In genomic region chr15:56869573-56869972, GRCh38 we compare ENCODE assay signal across 9 cellular contexts. TPM values are rescaled to one million over a fixed set of nuclear protein-coding genes. Genes with fewer than 3 reads are reported as not detected.
DNase-seq lines count a peak whose midpoint lies in the region; ATAC-seq, FAIRE-seq and TF ChIP-seq lines count a peak whose summit lies in the region.
"Had no signal": no experiment of that assay in that cellular context is flagged by ENCODE, and none has a peak within 500 bp of the region (broad histone marks: within the 10 kb centered on the region; RNA-seq: fewer than 3 reads in every experiment).

No MANE protein-coding gene starts in this region.

- peak; percentile 65 for DNase-seq in activated effector memory CD4-positive, alpha-beta T cell treated with anti-CD3 and anti-CD28 coated beads, Interleukin-2, amount 50 U/mL, for 16 hours
- no peak for DNase-seq in activated effector memory CD4-positive, alpha-beta T cell treated with Interleukin-2 at 50 U/mL for 16 hours
- DNase-seq in Peyer's patch (peak in 2 of 3 donors; percentile 52 to 63), H1 (ENCODE audit: low read depth in 1 of 2, low spot score in 2 of 2) (peak in 1 of 2 experiments; percentile 61), activated gamma-delta T cell treated with Interleukin-2 at 50 U/mL for 16 hours (no peak), DMS79 treated with DMSO at 0.1 percent for 48 hours (lab: John Stamatoyannopoulos, UW) (no peak)
- DNase-seq in natural killer cell treated with Interleukin-12 subunit alpha and Interleukin-12 subunit beta and Interleukin-15 and Interleukin-18, amount 100 ng/mL, for 72 hours (ENCODE audit: low spot score) = no peak

- H4K20me1 ChIP-seq in H1 (replicated peaks in 1 of 2; ENCODE audit: control insufficient read depth in 1 of 2, insufficient read depth in 2 of 2, low read length in 2 of 2) = no peaks in the 10 kb centered on the region

- H3K9me3 ChIP-seq in Peyer's patch (no peaks in the 10 kb centered on the region), H1 (ENCODE audit: insufficient read depth in 2 of 2, low read depth in 1 of 2, low read length in 1 of 2) (no peaks in the 10 kb centered on the region), neutrophil (no peaks in the 10 kb centered on the region)

- H2BK20ac ChIP-seq in H1 (ENCODE audit: low read length) = no peak overlapping the region

- no peak overlapping the region for H4K91ac ChIP-seq in H1 (replicated peaks; ENCODE audit: insufficient read length, low read length)

- TF ChIP-seq RAD21 in H1 (IDR thresholded peaks at IDR 0.05 in 1 of 2, conservative IDR thresholded peaks at IDR 0.05 in 1 of 2; ENCODE audit: low read depth in 2 of 2, low read length in 2 of 2) = peak; percentile 86 to 91

- no peaks in the 10 kb centered on the region for H3K4me1 Mint-ChIP-seq in natural killer cell treated with Interleukin-12 subunit alpha and Interleukin-12 subunit beta and Interleukin-15 and Interleukin-18, amount 100 ng/mL, for 72 hours (ENCODE audit: low read depth in 2 of 2)

- TF ChIP-seq CTCF in Peyer's patch (IDR thresholded peaks at IDR 0.05) (peak in 4 of 6 experiments; percentile 29 to 63 (median 56)), H1 (IDR thresholded peaks at IDR 0.05; ENCODE audit: control extremely low read depth in 1 of 3, insufficient read depth in 1 of 3, low read depth in 1 of 3, low read length in 3 of 3) (peak; percentile 40 to 66 (median 66)), neutrophil (IDR thresholded peaks at IDR 0.05) (peak; percentile 34)

- H3K4me1 ChIP-seq in Peyer's patch = no peaks in the 10 kb centered on the region
- peaks cover 0 to 6% (median 0%) of the 10 kb centered on the region in 4 experiments; a peak in 3 of 7 replicates for H3K4me1 ChIP-seq in H1 (replicated peaks in 1 of 4; ENCODE audit: control insufficient read depth in 3 of 4, insufficient read depth in 4 of 4, low read length in 3 of 4)
- no peaks in the 10 kb centered on the region for H3K4me1 ChIP-seq in neutrophil (ENCODE audit: control insufficient read depth in 1 of 2, insufficient read depth in 1 of 2, low read depth in 1 of 2, low read length in 1 of 2)

- H2BK12ac ChIP-seq in H1 (ENCODE audit: low read depth, low read length) = no peak overlapping the region

- H2BK15ac ChIP-seq in H1 (ENCODE audit: low read length) = no peak overlapping the region

- no peak overlapping the region for H3K4me3 ChIP-seq in Peyer's patch
- no peak overlapping the region for H3K4me3 ChIP-seq in H1 (ENCODE audit: extremely low read depth in 1 of 4, insufficient read depth in 2 of 4, low read depth in 3 of 4, low read length in 4 of 4)
- H3K4me3 ChIP-seq in neutrophil (ENCODE audit: low read depth in 1 of 2, low read length in 1 of 2) = no peak overlapping the region

- no peak overlapping the region for H3K4ac ChIP-seq in H1 (replicated peaks; ENCODE audit: insufficient read length, low read depth, low read length)

- H2AK5ac ChIP-seq in H1 (ENCODE audit: low read depth, low read length) = no peak overlapping the region

- H3K4me3 Mint-ChIP-seq in natural killer cell treated with Interleukin-12 subunit alpha and Interleukin-12 subunit beta and Interleukin-15 and Interleukin-18, amount 100 ng/mL, for 72 hours = no peak overlapping the region

- no peaks in the 10 kb centered on the region for H3K36me3 ChIP-seq in Peyer's patch
- no peaks in the 10 kb centered on the region for H3K36me3 ChIP-seq in H1 (ENCODE audit: control insufficient read depth in 2 of 4, insufficient read depth in 4 of 4, low read length in 3 of 4)
- no peaks in the 10 kb centered on the region for H3K36me3 ChIP-seq in neutrophil

- H3K9me3 Mint-ChIP-seq in natural killer cell treated with Interleukin-12 subunit alpha and Interleukin-12 subunit beta and Interleukin-15 and Interleukin-18, amount 100 ng/mL, for 72 hours = no peaks in the 10 kb centered on the region
- H3K9me3 Mint-ChIP-seq: activated naive CD4-positive, alpha-beta T cell treated with anti-CD3 and anti-CD28 coated beads, Interleukin-2, amount 50 U/mL, for 72 hours had no signal

- WGBS in H1 (ENCODE audit: extremely low coverage in 1 of 2, insufficient coverage in 1 of 2, insufficient read length in 1 of 2, insufficient replicate concordance in 2 of 2, low coverage in 1 of 2, low lambda C conversion rate in 2 of 2, missing lambda C conversion rate in 1 of 2), 2 experiments = 62% methylated on average over 3 of the region's 3 CpGs; no CpG with 5 or more reads in 1 of the 2 experiments

- TF ChIP-seq EP300 in H1 (IDR thresholded peaks at IDR 0.05; ENCODE audit: borderline replicate concordance in 1 of 2, low read depth in 2 of 2, low read length in 2 of 2) = no peak

- H3K23me2 ChIP-seq in H1 (ENCODE audit: low read depth, low read length) = no peaks in the 10 kb centered on the region

- CTCF ChIA-PET in H1 (lab: Charles Lee; ENCODE audit: partially characterized antibody) = interaction anchor here (0.6 to 7.1 kb wide), 26 partner anchors 9 to 629 kb away, joined by 3 to 113 read pairs (median 4); partner anchors contain the start of gene TCF12

- no peak overlapping the region for H2AFZ ChIP-seq in H1 (ENCODE audit: low read length)

- no peak overlapping the region for H2BK5ac ChIP-seq in H1 (ENCODE audit: low read depth, low read length)

- no peak for FAIRE-seq in H1 (lab: Jason Lieb, UNC)

- H3K27me3 ChIP-seq in Peyer's patch (no peaks in the 10 kb centered on the region), H1 (replicated peaks in 1 of 4; ENCODE audit: control insufficient read depth in 3 of 4, extremely low read depth in 1 of 4, insufficient read depth in 3 of 4, low read length in 3 of 4) (no peaks in the 10 kb centered on the region), neutrophil (no peaks in the 10 kb centered on the region)

- no peaks in the 10 kb centered on the region for H3K27me3 Mint-ChIP-seq in natural killer cell treated with Interleukin-12 subunit alpha and Interleukin-12 subunit beta and Interleukin-15 and Interleukin-18, amount 100 ng/mL, for 72 hours

- no peaks in the 10 kb centered on the region for H3K36me3 Mint-ChIP-seq in natural killer cell treated with Interleukin-12 subunit alpha and Interleukin-12 subunit beta and Interleukin-15 and Interleukin-18, amount 100 ng/mL, for 72 hours
- H3K36me3 Mint-ChIP-seq: activated naive CD4-positive, alpha-beta T cell treated with anti-CD3 and anti-CD28 coated beads, Interleukin-2, amount 50 U/mL, for 72 hours had no signal

- no peak overlapping the region for H4K8ac ChIP-seq in H1 (ENCODE audit: extremely low read depth, insufficient read depth, low read length)

- no peak overlapping the region for H2BK120ac ChIP-seq in H1 (replicated peaks; ENCODE audit: low read depth, low read length)

- no peak overlapping the region for H3K18ac ChIP-seq in H1 (ENCODE audit: extremely low read depth, low read length)

- H3K27ac Mint-ChIP-seq in natural killer cell treated with Interleukin-12 subunit alpha and Interleukin-12 subunit beta and Interleukin-15 and Interleukin-18, amount 100 ng/mL, for 72 hours = no peak overlapping the region
- H3K27ac Mint-ChIP-seq: activated naive CD4-positive, alpha-beta T cell treated with anti-CD3 and anti-CD28 coated beads, Interleukin-2, amount 50 U/mL, for 72 hours had no signal

- H3K4me2 ChIP-seq in H1 (ENCODE audit: insufficient read depth in 1 of 2, low read depth in 2 of 2, low read length in 2 of 2) = no peak overlapping the region

- no peaks in the 10 kb centered on the region for H3K79me1 ChIP-seq in H1 (ENCODE audit: low read depth, low read length)

- TF ChIP-seq POLR2A in Peyer's patch (IDR thresholded peaks at IDR 0.05) (no peak), H1 (IDR thresholded peaks at IDR 0.05; ENCODE audit: control extremely low read depth in 1 of 2, low read depth in 2 of 2, low read length in 2 of 2) (no peak)

- H4K5ac ChIP-seq in H1 (ENCODE audit: insufficient read length, low read depth, low read length) = no peak overlapping the region

- POLR2A ChIA-PET in H1 (lab: Charles Lee; ENCODE audit: partially characterized antibody) = interaction anchor here (0.6 kb wide), 2 partner anchors 50 to 282 kb away, joined by 3 read pairs; no protein-coding TSS in a partner anchor

- ATAC-seq in natural killer cell treated with Interleukin-12 subunit alpha and Interleukin-12 subunit beta and Interleukin-15 and Interleukin-18, amount 100 ng/mL, for 72 hours = no peak
- ATAC-seq: activated naive CD4-positive, alpha-beta T cell treated with anti-CD3 and anti-CD28 coated beads, Interleukin-2, amount 50 U/mL, for 72 hours had no signal

- H3K9ac ChIP-seq in H1 (replicated peaks in 1 of 4; ENCODE audit: extremely low read depth in 1 of 4, low read depth in 3 of 4, low read length in 3 of 4) = no peak overlapping the region

- no peak overlapping the region for H3K14ac ChIP-seq in H1 (ENCODE audit: insufficient read length)

- H3K27ac ChIP-seq in Peyer's patch = no peak overlapping the region
- no peak overlapping the region for H3K27ac ChIP-seq in H1 (ENCODE audit: low read depth, low read length)
- no peak overlapping the region for H3K27ac ChIP-seq in neutrophil

- no peaks in the 10 kb centered on the region for H3K79me2 ChIP-seq in H1 (ENCODE audit: control insufficient read depth in 1 of 2, insufficient read depth in 2 of 2, low read length in 2 of 2)

- no peak overlapping the region for H3K23ac ChIP-seq in H1 (ENCODE audit: insufficient read length)

- no peak overlapping the region for H3K56ac ChIP-seq in H1 (replicated peaks; ENCODE audit: insufficient read length, low read depth, low read length)

TF ChIP-seq in H1, 55 proteins besides CTCF, POLR2A, EP300 and RAD21:
- TF ChIP-seq RFX5 (IDR thresholded peaks at IDR 0.05; ENCODE audit: borderline replicate concordance, low read depth, low read length) (no peak), NRF1 (IDR thresholded peaks at IDR 0.05; ENCODE audit: low read depth, low read length) (no peak), CHD1 (IDR thresholded peaks at IDR 0.05; ENCODE audit: low read depth, low read length) (no peak), SRF (IDR thresholded peaks at IDR 0.05; ENCODE audit: low read depth, low read length) (no peak), SIN3A (conservative IDR thresholded peaks at IDR 0.05 in 1 of 2, IDR thresholded peaks at IDR 0.05 in 1 of 2; ENCODE audit: low read depth in 1 of 2, low read length in 2 of 2) (no peak), EZH2 (IDR thresholded peaks at IDR 0.05; ENCODE audit: low read depth, low read length, severe bottlenecking) (no peak)

RNA-seq across cellular contexts. Expression of gene TCF12, which starts 48.9 kb away (rescaled TPM):
- 100 to 1,000 TPM in 3 of 4 donors, 10 to 100 TPM in 1; 98.4 to 815 (median 215) TPM for total RNA-seq in Peyer's patch
- 90.9 and 101 TPM in 2 replicates for total RNA-seq in H1 (2021; fragmentation: NEBNext Ultra II Directional; extraction: Animal tissue kit (Norgen Biotek cat#: 25700))
- polyA plus RNA-seq in H1 (2011; rRNA removed) = 85.8 and 95.9 TPM in 2 replicates
- 49.9 TPM for polyA plus RNA-seq in H1 (2011; cell fraction: cytosol; rRNA removed)
- polyA plus RNA-seq in H1 (2011; cell fraction: nucleus; rRNA removed) = 85.0 TPM
- 43.7 to 62.1 TPM (median 48.9 TPM) in 4 replicates for polyA plus RNA-seq in H1 (2012, experiment 1 of 2)
- 2.3 TPM for polyA plus RNA-seq in H1 (2012, experiment 2 of 2)
- 38.2 TPM for polyA plus RNA-seq in H1 (2013, experiment 1 of 2)
- polyA plus RNA-seq in H1 (2013, experiment 2 of 2) = 37.4 TPM
- polyA minus RNA-seq in H1 (2011; rRNA and poly(A)+ RNA removed) = 187 and 255 TPM in 2 replicates
- polyA minus RNA-seq in H1 (2011; cell fraction: cytosol; rRNA and poly(A)+ RNA removed) = 67.1 TPM
- polyA minus RNA-seq in H1 (2011; cell fraction: nucleus; rRNA and poly(A)+ RNA removed) = 203 TPM
- 100 to 1,000 TPM in 1 of 2 donors, 10 to 100 TPM in 1; 69.4 to 140 TPM for total RNA-seq in natural killer cell treated with Interleukin-12 subunit alpha and Interleukin-12 subunit beta and Interleukin-15 and Interleukin-18, amount 100 ng/mL, for 72 hours

Comparison
In these comparisons a context has a peak if more than half of its experiments do, and no peak if none do; other contexts are left out.
1. DNase-seq: peak in activated effector memory CD4-positive, alpha-beta T cell treated with anti-CD3 and anti-CD28 coated beads, Interleukin-2, amount 50 U/mL, for 16 hours (single experiment) and Peyer's patch (2 of 3); none in activated effector memory CD4-positive, alpha-beta T cell treated with Interleukin-2 at 50 U/mL for 16 hours (single experiment), activated gamma-delta T cell treated with Interleukin-2 at 50 U/mL for 16 hours (single experiment), DMS79 treated with DMSO at 0.1 percent for 48 hours (single experiment) and natural killer cell treated with Interleukin-12 subunit alpha and Interleukin-12 subunit beta and Interleukin-15 and Interleukin-18, amount 100 ng/mL, for 72 hours (single experiment).
2. Peak in every context shown above with its lines, with median percentiles within 50 percentile points of each other: CTCF ChIP-seq.